Comparison of ENCODE assay signal across 14 cellular contexts in the genomic region with DNA sequence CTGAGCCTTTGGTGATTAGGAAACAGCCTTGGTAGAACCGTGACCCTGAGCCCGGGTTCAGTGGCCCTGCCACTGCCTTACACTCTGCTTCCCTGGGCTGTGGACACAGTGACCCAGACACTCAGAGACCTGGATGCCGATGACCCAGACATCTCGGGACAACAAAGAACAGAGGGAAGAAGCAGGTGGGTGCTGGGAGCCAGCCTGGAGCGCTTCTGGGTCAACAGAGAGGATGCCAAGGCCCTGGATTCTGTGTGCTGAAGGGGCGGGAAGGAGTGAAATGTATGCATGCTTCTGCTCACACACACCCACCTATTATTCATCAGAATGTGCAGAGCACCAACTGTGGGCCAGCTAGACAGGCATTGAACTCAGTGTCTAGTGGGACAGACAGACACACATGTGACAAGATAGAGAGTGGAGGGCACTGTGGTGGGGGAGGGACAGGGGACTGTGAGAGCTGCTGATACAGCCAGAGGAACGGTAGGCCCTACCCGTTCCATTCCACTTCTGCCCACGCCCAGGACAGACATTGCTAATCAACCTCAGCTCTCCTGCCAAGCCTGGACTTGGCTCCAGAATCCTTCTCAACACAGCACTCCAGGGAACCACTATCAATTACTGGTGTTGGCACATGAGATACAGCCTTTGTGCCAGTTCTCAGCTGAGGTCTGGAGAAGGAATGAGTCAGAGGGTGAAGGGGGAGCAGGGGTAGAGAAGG. TPM values are rescaled to one million over a fixed set of nuclear protein-coding genes. Genes with fewer than 3 reads are reported as not detected.
A peak's percentile ranks its signal among the peaks of the same experiment; 100 is the strongest.
DNase-seq lines count a peak whose midpoint lies in the region; ATAC-seq and TF ChIP-seq lines count a peak whose summit lies in the region.
"Had no signal": no experiment of that assay in that cellular context is flagged by ENCODE, and none has a peak within 500 bp of the region (broad histone marks: within the 10 kb centered on the region; RNA-seq: fewer than 3 reads in every experiment).

No MANE protein-coding gene starts in this region.

- H3K27me3 ChIP-seq in RWPE2 (ENCODE audit: insufficient read depth, poor library complexity, severe bottlenecking), result peaks cover 7% of the 10 kb centered on the region
- H3K27me3 ChIP-seq in upper lobe of right lung, result peaks cover 5% of the 10 kb centered on the region
- peaks cover 47% of the 10 kb centered on the region for H3K27me3 ChIP-seq in left ventricle myocardium inferior (ENCODE audit: low read depth)
- H3K27me3 ChIP-seq: ascending aorta had no signal

- H3K4me3 ChIP-seq in RWPE2 (ENCODE audit: severe bottlenecking) (no peak overlapping the region), fibroblast of the aortic adventitia (ENCODE audit: low read depth, low read length) (no peak overlapping the region), upper lobe of right lung (no peak overlapping the region), left ventricle myocardium inferior (no peak overlapping the region)
- H3K4me3 ChIP-seq: ascending aorta had no signal

- H3K27ac ChIP-seq in RWPE2 (ENCODE audit: poor library complexity, severe bottlenecking) (no peak overlapping the region), upper lobe of right lung (no peak overlapping the region), left ventricle myocardium inferior (replicated peaks) (no peak overlapping the region)
- H3K27ac ChIP-seq: ascending aorta had no signal

- no peak for TF ChIP-seq CTCF in RWPE2 (IDR thresholded peaks at IDR 0.05; ENCODE audit: poor library complexity, severe bottlenecking)
- no peak for TF ChIP-seq CTCF in fibroblast of the aortic adventitia (IDR thresholded peaks at IDR 0.05; ENCODE audit: insufficient read depth, low read length)
- TF ChIP-seq CTCF in upper lobe of right lung (IDR thresholded peaks at IDR 0.05), result no peak
- no peak for TF ChIP-seq CTCF in left ventricle myocardium inferior (IDR thresholded peaks at IDR 0.05; ENCODE audit: borderline replicate concordance)

- DNase-seq in left ventricle myocardium superior, result no peak
- no peak for DNase-seq in cardiac septum (ENCODE audit: low spot score)
- peak; percentile 76 for DNase-seq in RWPE2 (ENCODE audit: low spot score)
- peak; percentile 42 for DNase-seq in fibroblast of the aortic adventitia (ENCODE audit: low read depth)
- DNase-seq in upper lobe of right lung, result no peak
- no peak for DNase-seq in DMS79 (lab: John Stamatoyannopoulos, UW)
- no peak for DNase-seq in left ventricle myocardium inferior
- DNase-seq: activated CD8-positive, alpha-beta memory T cell treated with anti-CD3 and anti-CD28 coated beads for 24 hours; activated gamma-delta T cell treated with Interleukin-2 at 50 U/mL for 16 hours; naive thymus-derived CD8-positive, alpha-beta T cell had no signal

- no peaks in the 10 kb centered on the region for H3K4me1 ChIP-seq in RWPE2 (ENCODE audit: insufficient read depth, poor library complexity, severe bottlenecking)
- no peaks in the 10 kb centered on the region for H3K4me1 ChIP-seq in upper lobe of right lung
- H3K4me1 ChIP-seq in left ventricle myocardium inferior, result peaks cover 20% of the 10 kb centered on the region
- H3K4me1 ChIP-seq: ascending aorta had no signal

- H3K36me3 ChIP-seq in RWPE2 (ENCODE audit: low read depth) (no peaks in the 10 kb centered on the region), upper lobe of right lung (no peaks in the 10 kb centered on the region), left ventricle myocardium inferior (no peaks in the 10 kb centered on the region)
- H3K36me3 ChIP-seq: ascending aorta had no signal

- intact Hi-C loops in left ventricle myocardium superior (cut with micrococcal nuclease) (no loop called here), cardiac septum (cut with DNase I) (no loop called here), upper lobe of right lung (cut with DNase I) (no loop called here), left ventricle myocardium inferior (cut with micrococcal nuclease) (no loop called here)

- ATAC-seq in left ventricle myocardium superior, result peak; percentile 20
- peak; percentile 47 for ATAC-seq in RWPE2 (ENCODE audit: low read depth)
- ATAC-seq in upper lobe of right lung, result peak; percentile 38
- ATAC-seq in GM21526 (IDR thresholded peaks at IDR 0.05; ENCODE audit: low FRiP score, unreplicated experiment), result no peak
- ATAC-seq: naive thymus-derived CD8-positive, alpha-beta T cell had no signal

- H3K9me3 ChIP-seq in RWPE2 (ENCODE audit: severe bottlenecking) (no peaks in the 10 kb centered on the region), upper lobe of right lung (no peaks in the 10 kb centered on the region), left ventricle myocardium inferior (replicated peaks) (no peaks in the 10 kb centered on the region)
- H3K9me3 ChIP-seq: ascending aorta had no signal

RNA-seq across cellular contexts. Expression of a gene that starts 20.1 kb away (rescaled TPM):
- total RNA-seq in left ventricle myocardium superior (0.25 TPM), cardiac septum (0.97 TPM), fibroblast of the aortic adventitia (ENCODE audit: low replicate concordance) (4.2 and 8.5 TPM in 2 replicates), upper lobe of right lung (1.1 TPM), left ventricle myocardium inferior (0.33 TPM)
- total RNA-seq: dermis microvascular lymphatic vessel endothelial cell; naive thymus-derived CD8-positive, alpha-beta T cell; OCI-LY7 had no signal

RNA-seq across cellular contexts. Expression of a gene that starts 44.5 kb away (rescaled TPM):
- total RNA-seq in left ventricle myocardium superior (0.12 TPM), cardiac septum (0.27 TPM), fibroblast of the aortic adventitia (ENCODE audit: low replicate concordance) (0.27 and 0.41 TPM in 2 replicates), upper lobe of right lung (3.2 TPM), left ventricle myocardium inferior (0.11 TPM)
- total RNA-seq: dermis microvascular lymphatic vessel endothelial cell; naive thymus-derived CD8-positive, alpha-beta T cell; OCI-LY7 had no signal

RNA-seq across cellular contexts. Expression of a gene that starts 50.6 kb away (rescaled TPM):
- 19.5 TPM for total RNA-seq in left ventricle myocardium superior
- total RNA-seq in cardiac septum, result 29.3 TPM
- total RNA-seq in fibroblast of the aortic adventitia (ENCODE audit: low replicate concordance), result 67.9 and 266 TPM in 2 replicates
- 112 TPM for total RNA-seq in upper lobe of right lung
- 37.0 TPM for total RNA-seq in left ventricle myocardium inferior
- total RNA-seq: dermis microvascular lymphatic vessel endothelial cell; naive thymus-derived CD8-positive, alpha-beta T cell; OCI-LY7 had no signal

Comparison
In these comparisons a context has a peak if more than half of its experiments do, and no peak if none do; other contexts are left out.
1. DNase-seq: peak in RWPE2 (single experiment) and fibroblast of the aortic adventitia (single experiment); none in left ventricle myocardium superior (single experiment), cardiac septum (single experiment), upper lobe of right lung (single experiment), DMS79 (single experiment) and left ventricle myocardium inferior (single experiment).